ENCODE assay signal across 1 cellular context in the genomic region with DNA sequence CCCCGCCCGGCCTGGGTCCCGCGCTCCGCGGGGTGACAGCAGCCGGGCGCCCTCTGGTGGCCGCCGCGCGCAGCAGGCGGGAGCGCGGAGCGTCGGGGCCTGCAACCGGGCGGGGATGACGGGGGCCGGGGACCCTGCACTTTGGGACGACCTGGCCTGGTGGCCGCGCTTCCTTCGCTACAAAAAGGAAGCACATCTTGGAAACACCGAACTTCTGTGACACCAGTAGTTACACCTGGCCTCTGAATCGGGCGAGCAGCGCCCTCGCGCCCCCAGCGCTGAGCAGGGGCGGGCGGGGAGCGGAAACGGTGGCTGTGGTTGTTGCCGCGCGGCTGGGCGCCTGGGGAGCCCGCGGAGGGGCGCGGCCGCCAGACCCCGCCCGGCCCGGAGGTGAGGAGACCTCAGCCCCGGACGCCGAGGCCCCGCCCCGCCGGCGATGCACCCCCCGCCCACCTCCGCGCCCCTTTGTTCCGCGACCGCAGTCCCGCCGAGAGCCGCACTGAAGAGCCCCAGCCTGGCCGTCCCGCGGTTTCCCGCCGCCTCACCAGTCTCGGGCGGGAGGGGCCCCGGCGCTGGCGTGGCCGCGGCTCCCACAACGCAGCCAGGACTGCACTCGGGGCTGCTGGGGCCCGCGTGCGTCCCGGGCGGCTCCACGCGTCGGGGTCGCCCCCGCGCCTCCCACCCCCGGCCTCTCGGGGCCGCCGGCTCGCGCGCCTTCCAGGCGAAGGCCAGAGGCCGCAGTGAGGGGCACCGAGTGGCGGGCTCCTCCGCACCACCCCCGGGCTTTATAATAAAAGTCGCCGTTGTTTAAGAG.
TF ChIP-seq lines count a peak whose summit lies in the region.

No MANE protein-coding gene starts in this region.

TF ChIP-seq in K562, 482 proteins besides CTCF, POLR2A, EP300 and RAD21 (continued from another document and continues in another):
- TF ChIP-seq, protein P1, sequence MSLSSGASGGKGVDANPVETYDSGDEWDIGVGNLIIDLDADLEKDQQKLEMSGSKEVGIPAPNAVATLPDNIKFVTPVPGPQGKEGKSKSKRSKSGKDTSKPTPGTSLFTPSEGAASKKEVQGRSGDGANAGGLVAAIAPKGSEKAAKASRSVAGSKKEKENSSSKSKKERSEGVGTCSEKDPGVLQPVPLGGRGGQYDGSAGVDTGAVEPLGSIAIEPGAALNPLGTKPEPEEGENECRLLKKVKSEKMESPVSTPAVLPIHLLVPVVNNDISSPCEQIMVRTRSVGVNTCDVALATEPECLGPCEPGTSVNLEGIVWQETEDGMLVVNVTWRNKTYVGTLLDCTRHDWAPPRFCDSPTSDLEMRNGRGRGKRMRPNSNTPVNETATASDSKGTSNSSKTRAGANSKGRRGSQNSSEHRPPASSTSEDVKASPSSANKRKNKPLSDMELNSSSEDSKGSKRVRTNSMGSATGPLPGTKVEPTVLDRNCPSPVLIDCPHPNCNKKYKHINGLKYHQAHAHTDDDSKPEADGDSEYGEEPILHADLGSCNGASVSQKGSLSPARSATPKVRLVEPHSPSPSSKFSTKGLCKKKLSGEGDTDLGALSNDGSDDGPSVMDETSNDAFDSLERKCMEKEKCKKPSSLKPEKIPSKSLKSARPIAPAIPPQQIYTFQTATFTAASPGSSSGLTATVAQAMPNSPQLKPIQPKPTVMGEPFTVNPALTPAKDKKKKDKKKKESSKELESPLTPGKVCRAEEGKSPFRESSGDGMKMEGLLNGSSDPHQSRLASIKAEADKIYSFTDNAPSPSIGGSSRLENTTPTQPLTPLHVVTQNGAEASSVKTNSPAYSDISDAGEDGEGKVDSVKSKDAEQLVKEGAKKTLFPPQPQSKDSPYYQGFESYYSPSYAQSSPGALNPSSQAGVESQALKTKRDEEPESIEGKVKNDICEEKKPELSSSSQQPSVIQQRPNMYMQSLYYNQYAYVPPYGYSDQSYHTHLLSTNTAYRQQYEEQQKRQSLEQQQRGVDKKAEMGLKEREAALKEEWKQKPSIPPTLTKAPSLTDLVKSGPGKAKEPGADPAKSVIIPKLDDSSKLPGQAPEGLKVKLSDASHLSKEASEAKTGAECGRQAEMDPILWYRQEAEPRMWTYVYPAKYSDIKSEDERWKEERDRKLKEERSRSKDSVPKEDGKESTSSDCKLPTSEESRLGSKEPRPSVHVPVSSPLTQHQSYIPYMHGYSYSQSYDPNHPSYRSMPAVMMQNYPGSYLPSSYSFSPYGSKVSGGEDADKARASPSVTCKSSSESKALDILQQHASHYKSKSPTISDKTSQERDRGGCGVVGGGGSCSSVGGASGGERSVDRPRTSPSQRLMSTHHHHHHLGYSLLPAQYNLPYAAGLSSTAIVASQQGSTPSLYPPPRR (CRISPR knock-in tag; IDR thresholded peaks at IDR 0.05; ENCODE audit: borderline replicate concordance): no peak
- TF ChIP-seq NCOR1 (IDR thresholded peaks at IDR 0.05) (no peak), TRIM24 (IDR thresholded peaks at IDR 0.05) (no peak), MEF2D (tag; conservative IDR thresholded peaks at IDR 0.05; ENCODE audit: low read depth) (no peak), ZNF766 (CRISPR knock-in tag; conservative IDR thresholded peaks at IDR 0.05) (peak; percentile 70; the same call in 1 of the 2 replicates), ETV1 (tag; conservative IDR thresholded peaks at IDR 0.05; ENCODE audit: low read depth) (0 out of 2 replicates have a peak, but pooled peaks have one; percentile 12), CBFA2T2 (conservative IDR thresholded peaks at IDR 0.05) (no peak), PPARD (CRISPR knock-in tag; IDR thresholded peaks at IDR 0.05) (no peak), HEY1 (CRISPR knock-in tag; IDR thresholded peaks at IDR 0.05; ENCODE audit: borderline replicate concordance) (no peak), HNRNPLL (IDR thresholded peaks at IDR 0.05; ENCODE audit: low read depth, low read length, poor library complexity, severe bottlenecking) (no peak), ZNF134 (CRISPR knock-in tag; conservative IDR thresholded peaks at IDR 0.05) (no peak)
- TF ChIP-seq, protein P2, sequence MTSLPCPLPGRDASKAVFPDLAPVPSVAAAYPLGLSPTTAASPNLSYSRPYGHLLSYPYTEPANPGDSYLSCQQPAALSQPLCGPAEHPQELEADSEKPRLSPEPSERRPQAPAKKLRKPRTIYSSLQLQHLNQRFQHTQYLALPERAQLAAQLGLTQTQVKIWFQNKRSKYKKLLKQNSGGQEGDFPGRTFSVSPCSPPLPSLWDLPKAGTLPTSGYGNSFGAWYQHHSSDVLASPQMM (CRISPR knock-in tag; IDR thresholded peaks at IDR 0.05): no peak
- TF ChIP-seq, protein P3, sequence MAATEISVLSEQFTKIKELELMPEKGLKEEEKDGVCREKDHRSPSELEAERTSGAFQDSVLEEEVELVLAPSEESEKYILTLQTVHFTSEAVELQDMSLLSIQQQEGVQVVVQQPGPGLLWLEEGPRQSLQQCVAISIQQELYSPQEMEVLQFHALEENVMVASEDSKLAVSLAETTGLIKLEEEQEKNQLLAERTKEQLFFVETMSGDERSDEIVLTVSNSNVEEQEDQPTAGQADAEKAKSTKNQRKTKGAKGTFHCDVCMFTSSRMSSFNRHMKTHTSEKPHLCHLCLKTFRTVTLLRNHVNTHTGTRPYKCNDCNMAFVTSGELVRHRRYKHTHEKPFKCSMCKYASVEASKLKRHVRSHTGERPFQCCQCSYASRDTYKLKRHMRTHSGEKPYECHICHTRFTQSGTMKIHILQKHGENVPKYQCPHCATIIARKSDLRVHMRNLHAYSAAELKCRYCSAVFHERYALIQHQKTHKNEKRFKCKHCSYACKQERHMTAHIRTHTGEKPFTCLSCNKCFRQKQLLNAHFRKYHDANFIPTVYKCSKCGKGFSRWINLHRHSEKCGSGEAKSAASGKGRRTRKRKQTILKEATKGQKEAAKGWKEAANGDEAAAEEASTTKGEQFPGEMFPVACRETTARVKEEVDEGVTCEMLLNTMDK (IDR thresholded peaks at IDR 0.05; ENCODE audit: borderline replicate concordance, insufficient read depth, low read depth, low read length, poor library complexity, severe bottlenecking): peak; percentile 89
- TF ChIP-seq, protein P4, sequence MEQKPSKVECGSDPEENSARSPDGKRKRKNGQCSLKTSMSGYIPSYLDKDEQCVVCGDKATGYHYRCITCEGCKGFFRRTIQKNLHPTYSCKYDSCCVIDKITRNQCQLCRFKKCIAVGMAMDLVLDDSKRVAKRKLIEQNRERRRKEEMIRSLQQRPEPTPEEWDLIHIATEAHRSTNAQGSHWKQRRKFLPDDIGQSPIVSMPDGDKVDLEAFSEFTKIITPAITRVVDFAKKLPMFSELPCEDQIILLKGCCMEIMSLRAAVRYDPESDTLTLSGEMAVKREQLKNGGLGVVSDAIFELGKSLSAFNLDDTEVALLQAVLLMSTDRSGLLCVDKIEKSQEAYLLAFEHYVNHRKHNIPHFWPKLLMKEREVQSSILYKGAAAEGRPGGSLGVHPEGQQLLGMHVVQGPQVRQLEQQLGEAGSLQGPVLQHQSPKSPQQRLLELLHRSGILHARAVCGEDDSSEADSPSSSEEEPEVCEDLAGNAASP (IDR thresholded peaks at IDR 0.05): no peak
- TF ChIP-seq, protein P5, sequence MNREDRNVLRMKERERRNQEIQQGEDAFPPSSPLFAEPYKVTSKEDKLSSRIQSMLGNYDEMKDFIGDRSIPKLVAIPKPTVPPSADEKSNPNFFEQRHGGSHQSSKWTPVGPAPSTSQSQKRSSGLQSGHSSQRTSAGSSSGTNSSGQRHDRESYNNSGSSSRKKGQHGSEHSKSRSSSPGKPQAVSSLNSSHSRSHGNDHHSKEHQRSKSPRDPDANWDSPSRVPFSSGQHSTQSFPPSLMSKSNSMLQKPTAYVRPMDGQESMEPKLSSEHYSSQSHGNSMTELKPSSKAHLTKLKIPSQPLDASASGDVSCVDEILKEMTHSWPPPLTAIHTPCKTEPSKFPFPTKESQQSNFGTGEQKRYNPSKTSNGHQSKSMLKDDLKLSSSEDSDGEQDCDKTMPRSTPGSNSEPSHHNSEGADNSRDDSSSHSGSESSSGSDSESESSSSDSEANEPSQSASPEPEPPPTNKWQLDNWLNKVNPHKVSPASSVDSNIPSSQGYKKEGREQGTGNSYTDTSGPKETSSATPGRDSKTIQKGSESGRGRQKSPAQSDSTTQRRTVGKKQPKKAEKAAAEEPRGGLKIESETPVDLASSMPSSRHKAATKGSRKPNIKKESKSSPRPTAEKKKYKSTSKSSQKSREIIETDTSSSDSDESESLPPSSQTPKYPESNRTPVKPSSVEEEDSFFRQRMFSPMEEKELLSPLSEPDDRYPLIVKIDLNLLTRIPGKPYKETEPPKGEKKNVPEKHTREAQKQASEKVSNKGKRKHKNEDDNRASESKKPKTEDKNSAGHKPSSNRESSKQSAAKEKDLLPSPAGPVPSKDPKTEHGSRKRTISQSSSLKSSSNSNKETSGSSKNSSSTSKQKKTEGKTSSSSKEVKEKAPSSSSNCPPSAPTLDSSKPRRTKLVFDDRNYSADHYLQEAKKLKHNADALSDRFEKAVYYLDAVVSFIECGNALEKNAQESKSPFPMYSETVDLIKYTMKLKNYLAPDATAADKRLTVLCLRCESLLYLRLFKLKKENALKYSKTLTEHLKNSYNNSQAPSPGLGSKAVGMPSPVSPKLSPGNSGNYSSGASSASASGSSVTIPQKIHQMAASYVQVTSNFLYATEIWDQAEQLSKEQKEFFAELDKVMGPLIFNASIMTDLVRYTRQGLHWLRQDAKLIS (CRISPR knock-in tag; IDR thresholded peaks at IDR 0.05): peak; percentile 46; the same call in 1 of the 2 replicates
- TF ChIP-seq, protein P6, sequence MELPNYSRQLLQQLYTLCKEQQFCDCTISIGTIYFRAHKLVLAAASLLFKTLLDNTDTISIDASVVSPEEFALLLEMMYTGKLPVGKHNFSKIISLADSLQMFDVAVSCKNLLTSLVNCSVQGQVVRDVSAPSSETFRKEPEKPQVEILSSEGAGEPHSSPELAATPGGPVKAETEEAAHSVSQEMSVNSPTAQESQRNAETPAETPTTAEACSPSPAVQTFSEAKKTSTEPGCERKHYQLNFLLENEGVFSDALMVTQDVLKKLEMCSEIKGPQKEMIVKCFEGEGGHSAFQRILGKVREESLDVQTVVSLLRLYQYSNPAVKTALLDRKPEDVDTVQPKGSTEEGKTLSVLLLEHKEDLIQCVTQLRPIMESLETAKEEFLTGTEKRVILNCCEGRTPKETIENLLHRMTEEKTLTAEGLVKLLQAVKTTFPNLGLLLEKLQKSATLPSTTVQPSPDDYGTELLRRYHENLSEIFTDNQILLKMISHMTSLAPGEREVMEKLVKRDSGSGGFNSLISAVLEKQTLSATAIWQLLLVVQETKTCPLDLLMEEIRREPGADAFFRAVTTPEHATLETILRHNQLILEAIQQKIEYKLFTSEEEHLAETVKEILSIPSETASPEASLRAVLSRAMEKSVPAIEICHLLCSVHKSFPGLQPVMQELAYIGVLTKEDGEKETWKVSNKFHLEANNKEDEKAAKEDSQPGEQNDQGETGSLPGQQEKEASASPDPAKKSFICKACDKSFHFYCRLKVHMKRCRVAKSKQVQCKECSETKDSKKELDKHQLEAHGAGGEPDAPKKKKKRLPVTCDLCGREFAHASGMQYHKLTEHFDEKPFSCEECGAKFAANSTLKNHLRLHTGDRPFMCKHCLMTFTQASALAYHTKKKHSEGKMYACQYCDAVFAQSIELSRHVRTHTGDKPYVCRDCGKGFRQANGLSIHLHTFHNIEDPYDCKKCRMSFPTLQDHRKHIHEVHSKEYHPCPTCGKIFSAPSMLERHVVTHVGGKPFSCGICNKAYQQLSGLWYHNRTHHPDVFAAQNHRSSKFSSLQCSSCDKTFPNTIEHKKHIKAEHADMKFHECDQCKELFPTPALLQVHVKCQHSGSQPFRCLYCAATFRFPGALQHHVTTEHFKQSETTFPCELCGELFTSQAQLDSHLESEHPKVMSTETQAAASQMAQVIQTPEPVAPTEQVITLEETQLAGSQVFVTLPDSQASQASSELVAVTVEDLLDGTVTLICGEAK (IDR thresholded peaks at IDR 0.05): no peak
- TF ChIP-seq, protein P6 (CRISPR knock-in tag; IDR thresholded peaks at IDR 0.05): no peak
- TF ChIP-seq, protein P7, sequence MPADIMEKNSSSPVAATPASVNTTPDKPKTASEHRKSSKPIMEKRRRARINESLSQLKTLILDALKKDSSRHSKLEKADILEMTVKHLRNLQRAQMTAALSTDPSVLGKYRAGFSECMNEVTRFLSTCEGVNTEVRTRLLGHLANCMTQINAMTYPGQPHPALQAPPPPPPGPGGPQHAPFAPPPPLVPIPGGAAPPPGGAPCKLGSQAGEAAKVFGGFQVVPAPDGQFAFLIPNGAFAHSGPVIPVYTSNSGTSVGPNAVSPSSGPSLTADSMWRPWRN (IDR thresholded peaks at IDR 0.05; ENCODE audit: low read depth): no peak
- TF ChIP-seq, protein P8, sequence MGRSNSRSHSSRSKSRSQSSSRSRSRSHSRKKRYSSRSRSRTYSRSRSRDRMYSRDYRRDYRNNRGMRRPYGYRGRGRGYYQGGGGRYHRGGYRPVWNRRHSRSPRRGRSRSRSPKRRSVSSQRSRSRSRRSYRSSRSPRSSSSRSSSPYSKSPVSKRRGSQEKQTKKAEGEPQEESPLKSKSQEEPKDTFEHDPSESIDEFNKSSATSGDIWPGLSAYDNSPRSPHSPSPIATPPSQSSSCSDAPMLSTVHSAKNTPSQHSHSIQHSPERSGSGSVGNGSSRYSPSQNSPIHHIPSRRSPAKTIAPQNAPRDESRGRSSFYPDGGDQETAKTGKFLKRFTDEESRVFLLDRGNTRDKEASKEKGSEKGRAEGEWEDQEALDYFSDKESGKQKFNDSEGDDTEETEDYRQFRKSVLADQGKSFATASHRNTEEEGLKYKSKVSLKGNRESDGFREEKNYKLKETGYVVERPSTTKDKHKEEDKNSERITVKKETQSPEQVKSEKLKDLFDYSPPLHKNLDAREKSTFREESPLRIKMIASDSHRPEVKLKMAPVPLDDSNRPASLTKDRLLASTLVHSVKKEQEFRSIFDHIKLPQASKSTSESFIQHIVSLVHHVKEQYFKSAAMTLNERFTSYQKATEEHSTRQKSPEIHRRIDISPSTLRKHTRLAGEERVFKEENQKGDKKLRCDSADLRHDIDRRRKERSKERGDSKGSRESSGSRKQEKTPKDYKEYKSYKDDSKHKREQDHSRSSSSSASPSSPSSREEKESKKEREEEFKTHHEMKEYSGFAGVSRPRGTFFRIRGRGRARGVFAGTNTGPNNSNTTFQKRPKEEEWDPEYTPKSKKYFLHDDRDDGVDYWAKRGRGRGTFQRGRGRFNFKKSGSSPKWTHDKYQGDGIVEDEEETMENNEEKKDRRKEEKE (IDR thresholded peaks at IDR 0.05; ENCODE audit: borderline replicate concordance in 1 of 2, control insufficient read depth in 1 of 2, low read depth in 2 of 2, low read length in 1 of 2): no peak; a peak in 1 of 4 replicates
